Comparison of ENCODE assay signal across 8 cellular contexts in the genomic region with DNA sequence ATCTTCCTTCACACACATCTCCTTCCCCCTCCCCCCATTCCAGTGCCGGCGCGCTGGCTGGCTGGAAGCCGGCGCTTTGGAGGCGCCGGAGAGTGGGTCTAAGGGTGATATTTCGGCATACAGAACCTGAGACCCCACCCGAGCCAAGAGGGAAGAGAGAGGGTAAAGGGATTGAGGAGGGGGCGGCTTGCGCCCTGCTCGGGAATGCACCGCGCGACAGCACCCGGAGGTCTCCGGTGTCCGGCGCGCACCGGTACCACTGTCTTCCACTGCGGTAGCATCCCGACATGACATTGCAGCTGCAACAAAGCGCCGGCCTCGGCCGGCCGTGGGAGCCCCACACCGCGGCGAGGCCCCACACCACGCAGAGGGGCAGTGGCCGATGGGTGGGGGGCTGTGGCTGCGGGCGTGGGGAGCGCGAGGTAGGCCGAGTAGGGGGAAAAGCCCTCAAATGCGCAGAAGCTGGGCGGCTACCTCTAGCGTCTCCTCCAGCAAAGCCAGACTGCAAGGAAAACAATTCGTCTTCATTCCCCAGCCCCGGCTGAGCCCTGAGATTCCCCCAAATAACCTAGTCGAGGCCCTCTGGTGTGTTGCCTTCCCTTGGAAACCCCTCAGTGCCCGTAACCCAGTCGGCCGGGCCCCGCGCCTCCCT. TPM values are rescaled to one million over a fixed set of nuclear protein-coding genes. Genes with fewer than 3 reads are reported as not detected.
DNase-seq lines count a peak whose midpoint lies in the region; ATAC-seq, FAIRE-seq and TF ChIP-seq lines count a peak whose summit lies in the region.

No MANE protein-coding gene starts in this region.

- peaks cover 44% of the 10 kb centered on the region for H3K27me3 Mint-ChIP-seq in activated T-cell treated with anti-CD3 and anti-CD28 coated beads, Interleukin-2, amount 50 U/mL, for 4 hours (ENCODE audit: low read depth)

- peak overlapping the region; percentile 96 for H3K9ac ChIP-seq in BLaER1

- no peaks in the 10 kb centered on the region for H3K27me3 ChIP-seq in BLaER1

- H3K4me1 Mint-ChIP-seq in activated T-cell treated with anti-CD3 and anti-CD28 coated beads, Interleukin-2, amount 50 U/mL, for 4 hours (ENCODE audit: low read depth): peaks cover 10% of the 10 kb centered on the region

- H3K36me3 ChIP-seq in BLaER1: peaks cover 18% of the 10 kb centered on the region

- no peaks in the 10 kb centered on the region for H3K36me3 Mint-ChIP-seq in activated T-cell treated with anti-CD3 and anti-CD28 coated beads, Interleukin-2, amount 50 U/mL, for 4 hours (ENCODE audit: insufficient read depth)

- H3K9me3 Mint-ChIP-seq in activated T-cell treated with anti-CD3 and anti-CD28 coated beads, Interleukin-2, amount 50 U/mL, for 4 hours: no peaks in the 10 kb centered on the region

- no peak for TF ChIP-seq CTCF in omental fat pad (IDR thresholded peaks at IDR 0.05)

- H3K4me3 Mint-ChIP-seq in activated T-cell treated with anti-CD3 and anti-CD28 coated beads, Interleukin-2, amount 50 U/mL, for 4 hours: peak overlapping the region; percentile 72

- ATAC-seq in GM18870 (IDR thresholded peaks at IDR 0.05; ENCODE audit: unreplicated experiment): peak; percentile 10
- peak; percentile 7 to 12 for ATAC-seq in activated T-cell treated with anti-CD3 and anti-CD28 coated beads, Interleukin-2, amount 50 U/mL, for 4 hours
- peak; percentile 49 for ATAC-seq in omental fat pad (ENCODE audit: low FRiP score)
- no peak for ATAC-seq in GM21529 (IDR thresholded peaks at IDR 0.05; ENCODE audit: unreplicated experiment)

- no peak for FAIRE-seq in HTR-8/SVneo (lab: Jason Lieb, UNC)

- peak overlapping the region; percentile 95 for H3K27ac ChIP-seq in BLaER1

- peak overlapping the region; percentile 96 for H3K4me2 ChIP-seq in BLaER1

- no peaks in the 10 kb centered on the region for H3K9me3 ChIP-seq in BLaER1

- peaks cover 29% of the 10 kb centered on the region for H3K4me1 ChIP-seq in BLaER1

- peak overlapping the region; percentile 99 for H3K4me3 ChIP-seq in BLaER1

- H4K20me1 ChIP-seq in BLaER1: peaks cover 55% of the 10 kb centered on the region

- DNase-seq in HTR-8/SVneo (ENCODE audit: insufficient read length, low spot score) (peak; percentile 40), germinal center (ENCODE audit: low spot score) (peak; percentile 8), omental fat pad (ENCODE audit: low spot score) (no peak), NCI-H1436 (lab: John Stamatoyannopoulos, UW) (no peak)
- DNase-seq in activated T-cell treated with anti-CD3 and anti-CD28 coated beads, Interleukin-2, amount 50 U/mL, for 4 hours: no peak

RNA-seq across cellular contexts. Expression of a gene that starts 0.9 kb away (rescaled TPM):
- 1 to 10 TPM; 3.1 to 4.9 (median 4.8) TPM for total RNA-seq in activated T-cell treated with anti-CD3 and anti-CD28 coated beads, Interleukin-2, amount 50 U/mL, for 4 hours
- 10 to 100 TPM; 43.3 to 72.4 (median 64.9) TPM for total RNA-seq in omental fat pad

Comparison
In these comparisons a context has a peak if more than half of its experiments do, and no peak if none do; other contexts are left out.
1. DNase-seq: peak in HTR-8/SVneo (single experiment) and germinal center (single experiment); none in activated T-cell treated with anti-CD3 and anti-CD28 coated beads, Interleukin-2, amount 50 U/mL, for 4 hours (single experiment), omental fat pad (single experiment) and NCI-H1436 (single experiment).
2. RNA of a gene that starts 0.9 kb away (total RNA-seq): 43.3 to 72.4 TPM in omental fat pad; 3.1 to 4.9 TPM in activated T-cell treated with anti-CD3 and anti-CD28 coated beads, Interleukin-2, amount 50 U/mL, for 4 hours; every median in the first group is over 4 times any median in the second.